ENCODE assay signal across 8 cellular contexts in genomic region chr9:127422787-127423186, GRCh38. TPM values are rescaled to one million over a fixed set of nuclear protein-coding genes. Genes with fewer than 3 reads are reported as not detected.
DNase-seq lines count a peak whose midpoint lies in the region; ATAC-seq and TF ChIP-seq lines count a peak whose summit lies in the region.

No MANE protein-coding gene starts in this region.

- TF ChIP-seq POLR2A in breast epithelium (IDR thresholded peaks at IDR 0.05) = no peak

- intact Hi-C loops in A673 (cut with micrococcal nuclease; ENCODE audit: unreplicated experiment) (no loop called here), breast epithelium (cut with DNase I; ENCODE audit: low total_unique reads) (no loop called here)

- H3K9me3 ChIP-seq in A673 (ENCODE audit: low read depth, low read length, poor library complexity, severe bottlenecking) (no peaks in the 10 kb centered on the region), HUES48 (ENCODE audit: control insufficient read depth, insufficient read depth, low read length) (no peaks in the 10 kb centered on the region), breast epithelium (no peaks in the 10 kb centered on the region), muscle layer of colon (ENCODE audit: low read length) (no peaks in the 10 kb centered on the region)

- DNase-seq in A673 (ENCODE audit: low spot score) = no peak
- DNase-seq in breast epithelium (ENCODE audit: low spot score in 2 of 2) = no peak
- DNase-seq in activated CD4-positive, CD25-positive, alpha-beta regulatory T cell treated with anti-CD3 and anti-CD28 coated beads, Interleukin-2, amount 50 U/mL, for 72 hours = no peak
- DNase-seq in glomerular visceral epithelial cell (ENCODE audit: extremely low spot score) = no peak
- DNase-seq in NCI-H1417 (lab: John Stamatoyannopoulos, UW) = no peak

- no peak for ATAC-seq in GM18858 (IDR thresholded peaks at IDR 0.05; ENCODE audit: unreplicated experiment)

- POLR2A ChIA-PET in A673 (lab: Charles Lee; ENCODE audit: low non-redundant PET) = interaction anchor here (0.6 kb wide), 1 partner anchor 174 kb away, joined by 5 read pairs; no protein-coding TSS in a partner anchor

- CTCF ChIA-PET in A673 (lab: Charles Lee) = no interaction called here

- H3K4me3 ChIP-seq in A673 (ENCODE audit: low read depth, low read length, poor library complexity, severe bottlenecking) (peak overlapping the region; percentile 90), HUES48 (ENCODE audit: low read depth, low read length) (peak overlapping the region; percentile 92), breast epithelium (peak overlapping the region; percentile 60 to 87 (median 65)), muscle layer of colon (ENCODE audit: low read depth in 1 of 2, low read length in 2 of 2) (peak overlapping the region in 1 of 2 donors; percentile 93)

- H3K27ac ChIP-seq in A673 (ENCODE audit: low read depth, low read length, poor library complexity, severe bottlenecking) (peak overlapping the region; percentile 91), HUES48 (ENCODE audit: low read depth, low read length) (no peak overlapping the region), breast epithelium (peak overlapping the region; percentile 33 to 88), muscle layer of colon (ENCODE audit: low read depth, low read length) (no peak overlapping the region)

- TF ChIP-seq CTCF in A673 (conservative IDR thresholded peaks at IDR 0.05; ENCODE audit: low read depth, low read length) (no peak), breast epithelium (IDR thresholded peaks at IDR 0.05) (no peak)

- no TSS peak for BruUV-seq in A673 (replicated peaks; lab: Mats Ljungman, UMichigan)

- H3K36me3 ChIP-seq in A673 (ENCODE audit: insufficient read depth, low read length, poor library complexity, severe bottlenecking) (peaks cover 2% of the 10 kb centered on the region), HUES48 (ENCODE audit: control insufficient read depth, insufficient read depth, low read length) (no peaks in the 10 kb centered on the region), breast epithelium (no peaks in the 10 kb centered on the region), muscle layer of colon (ENCODE audit: insufficient read depth, low read length) (no peaks in the 10 kb centered on the region)

- no peaks in the 10 kb centered on the region for H3K27me3 ChIP-seq in A673 (replicated peaks; ENCODE audit: insufficient read depth, low read depth, low read length, poor library complexity)
- H3K27me3 ChIP-seq in HUES48 (ENCODE audit: control insufficient read depth, insufficient read depth, low read length) = no peaks in the 10 kb centered on the region
- H3K27me3 ChIP-seq in breast epithelium = no peaks in the 10 kb centered on the region
- no peaks in the 10 kb centered on the region for H3K27me3 ChIP-seq in muscle layer of colon (ENCODE audit: control insufficient read depth in 1 of 2, insufficient read depth in 2 of 2, low read length in 2 of 2)

- H3K9ac ChIP-seq in HUES48 (ENCODE audit: low read depth, low read length) (0 out of 2 replicates have a peak overlapping the region, but pooled peaks have one; percentile 97), muscle layer of colon (ENCODE audit: low read length) (peak overlapping the region; percentile 69)

- H3K4me1 ChIP-seq in A673 (ENCODE audit: insufficient read depth, low read length, poor library complexity, severe bottlenecking) = peaks cover 5% of the 10 kb centered on the region
- peaks cover 6% of the 10 kb centered on the region for H3K4me1 ChIP-seq in HUES48 (ENCODE audit: control insufficient read depth, insufficient read depth, low read length)
- H3K4me1 ChIP-seq in breast epithelium = peaks cover 8 to 26% of the 10 kb centered on the region in 2 donors
- H3K4me1 ChIP-seq in muscle layer of colon (ENCODE audit: insufficient read depth, low read length) = peaks cover 36% of the 10 kb centered on the region

RNA-seq across cellular contexts. Expression of gene ZNF79, which starts 1.4 kb away (rescaled TPM):
- 11.2 and 11.6 TPM in 2 replicates for total RNA-seq in A673 (2021)
- total RNA-seq in breast epithelium = 10 to 100 TPM in 2 of 3 donors, 1 to 10 TPM in 1; 7.7 to 16.7 (median 16.0) TPM

RNA-seq across cellular contexts. Expression of gene SLC2A8, which starts 25.8 kb away (rescaled TPM):
- total RNA-seq in A673 (2021) = 12.7 and 17.1 TPM in 2 replicates
- 10 to 100 TPM; 17.7 to 38.7 (median 20.9) TPM for total RNA-seq in breast epithelium

RNA-seq across cellular contexts. Expression of gene RPL12, which starts 28.4 kb away (rescaled TPM):
- total RNA-seq in A673 (2021) (1,114 and 1,120 TPM in 2 replicates), breast epithelium (1,000 to 10,000 TPM; 2,790 to 3,232 (median 3,032) TPM)

RNA-seq across cellular contexts. Expression of gene LRSAM1, which starts 28.5 kb away (rescaled TPM):
- total RNA-seq in A673 (2021) = 15.8 and 19.5 TPM in 2 replicates
- total RNA-seq in breast epithelium = 10 to 100 TPM; 11.7 to 21.3 (median 17.9) TPM

Comparison
In these comparisons a context has a peak if more than half of its experiments do, and no peak if none do; other contexts are left out.
1. H3K27ac ChIP-seq: peak in A673 (single experiment) and breast epithelium (2 of 2); none in HUES48 (single experiment) and muscle layer of colon (single experiment).